1 cellular context compared by ENCODE assay signal in the genomic region with DNA sequence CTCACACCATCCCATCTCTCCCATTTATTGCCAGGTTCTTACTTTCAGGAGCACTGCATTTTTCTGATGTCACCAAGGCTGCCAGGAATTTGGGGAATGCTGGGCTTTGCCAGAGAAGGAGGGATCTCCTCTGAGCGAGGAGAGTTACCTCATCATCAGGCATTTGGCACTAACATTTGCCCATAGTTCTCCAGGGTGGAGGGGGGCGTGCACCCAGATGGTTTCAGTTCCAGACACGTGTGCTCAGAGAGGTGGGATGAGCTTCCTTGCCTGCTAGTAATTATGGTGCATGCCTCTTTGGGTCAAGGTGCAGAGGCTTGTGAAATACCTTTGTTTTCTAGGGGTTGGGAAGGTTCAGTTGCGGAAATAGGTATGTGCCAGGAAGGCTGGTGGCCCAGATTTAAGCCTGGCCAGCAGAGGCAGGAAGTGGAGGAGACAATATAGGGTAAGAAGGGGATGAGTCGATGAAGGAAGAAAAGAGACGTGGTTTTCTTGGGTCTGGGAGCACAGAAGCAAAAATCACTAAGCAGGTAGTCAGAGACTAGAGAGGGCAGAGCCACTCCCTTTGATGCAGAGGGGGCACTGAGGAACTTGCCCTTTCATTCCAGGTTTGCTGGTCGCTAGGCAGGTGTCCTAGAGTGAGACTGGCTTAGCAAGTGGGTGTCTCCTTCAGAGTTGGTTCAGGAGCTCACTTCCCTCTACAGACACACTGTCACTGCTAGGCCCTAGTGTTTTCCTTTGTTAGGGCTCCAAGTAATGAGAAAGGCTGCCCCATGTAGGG.
TF ChIP-seq lines count a peak whose summit lies in the region.

No MANE protein-coding gene starts in this region.

TF ChIP-seq in HEK293, 187 proteins besides CTCF, POLR2A, EP300 and RAD21 (continued from another document and continues in another):
- TF ChIP-seq, protein P1, sequence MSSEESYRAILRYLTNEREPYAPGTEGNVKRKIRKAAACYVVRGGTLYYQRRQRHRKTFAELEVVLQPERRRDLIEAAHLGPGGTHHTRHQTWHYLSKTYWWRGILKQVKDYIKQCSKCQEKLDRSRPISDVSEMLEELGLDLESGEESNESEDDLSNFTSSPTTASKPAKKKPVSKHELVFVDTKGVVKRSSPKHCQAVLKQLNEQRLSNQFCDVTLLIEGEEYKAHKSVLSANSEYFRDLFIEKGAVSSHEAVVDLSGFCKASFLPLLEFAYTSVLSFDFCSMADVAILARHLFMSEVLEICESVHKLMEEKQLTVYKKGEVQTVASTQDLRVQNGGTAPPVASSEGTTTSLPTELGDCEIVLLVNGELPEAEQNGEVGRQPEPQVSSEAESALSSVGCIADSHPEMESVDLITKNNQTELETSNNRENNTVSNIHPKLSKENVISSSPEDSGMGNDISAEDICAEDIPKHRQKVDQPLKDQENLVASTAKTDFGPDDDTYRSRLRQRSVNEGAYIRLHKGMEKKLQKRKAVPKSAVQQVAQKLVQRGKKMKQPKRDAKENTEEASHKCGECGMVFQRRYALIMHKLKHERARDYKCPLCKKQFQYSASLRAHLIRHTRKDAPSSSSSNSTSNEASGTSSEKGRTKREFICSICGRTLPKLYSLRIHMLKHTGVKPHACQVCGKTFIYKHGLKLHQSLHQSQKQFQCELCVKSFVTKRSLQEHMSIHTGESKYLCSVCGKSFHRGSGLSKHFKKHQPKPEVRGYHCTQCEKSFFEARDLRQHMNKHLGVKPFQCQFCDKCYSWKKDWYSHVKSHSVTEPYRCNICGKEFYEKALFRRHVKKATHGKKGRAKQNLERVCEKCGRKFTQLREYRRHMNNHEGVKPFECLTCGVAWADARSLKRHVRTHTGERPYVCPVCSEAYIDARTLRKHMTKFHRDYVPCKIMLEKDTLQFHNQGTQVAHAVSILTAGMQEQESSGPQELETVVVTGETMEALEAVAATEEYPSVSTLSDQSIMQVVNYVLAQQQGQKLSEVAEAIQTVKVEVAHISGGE (tag by site-specific recombination; conservative IDR thresholded peaks at IDR 0.05; ENCODE audit: low read depth), result no peak
- TF ChIP-seq ZNF501 (tag by site-specific recombination; IDR thresholded peaks at IDR 0.05) (0 out of 2 replicates have a peak, but pooled peaks have one; percentile 52), WT1 (tag by site-specific recombination; IDR thresholded peaks at IDR 0.05) (peak; percentile 26; the same call in 1 of the 2 replicates), ZSCAN23 (tag by site-specific recombination; IDR thresholded peaks at IDR 0.05) (no peak), ZNF677 (tag by site-specific recombination; IDR thresholded peaks at IDR 0.05) (no peak), ZNF292 (tag by site-specific recombination; IDR thresholded peaks at IDR 0.05; ENCODE audit: borderline replicate concordance, low read depth) (no peak), GLIS1 (tag by site-specific recombination; IDR thresholded peaks at IDR 0.05) (peak; percentile 79), ZNF350 (tag by site-specific recombination; IDR thresholded peaks at IDR 0.05) (no peak), ZNF324 (tag by site-specific recombination; IDR thresholded peaks at IDR 0.05) (no peak), ZNF76 (tag by site-specific recombination; IDR thresholded peaks at IDR 0.05; ENCODE audit: borderline replicate concordance, low read depth) (peak; percentile 45; the same call in 1 of the 2 replicates), ZNF19 (tag by site-specific recombination; IDR thresholded peaks at IDR 0.05; ENCODE audit: low read depth) (no peak), ZNF266 (tag by site-specific recombination; IDR thresholded peaks at IDR 0.05; ENCODE audit: low read depth) (no peak), ZFP41 (tag by site-specific recombination; IDR thresholded peaks at IDR 0.05; ENCODE audit: borderline replicate concordance) (no peak), HOXA7 (CRISPR knock-in tag; IDR thresholded peaks at IDR 0.05; ENCODE audit: borderline replicate concordance) (no peak), ZNF2 (tag by site-specific recombination; IDR thresholded peaks at IDR 0.05) (0 out of 2 replicates have a peak, but pooled peaks have one; percentile 35), ZFP69B (tag by site-specific recombination; IDR thresholded peaks at IDR 0.05) (no peak), ZNF433 (tag by site-specific recombination; IDR thresholded peaks at IDR 0.05; ENCODE audit: low read depth) (no peak), SP3 (tag by site-specific recombination; IDR thresholded peaks at IDR 0.05) (peak; percentile 69), ZNF23 (tag by site-specific recombination; IDR thresholded peaks at IDR 0.05; ENCODE audit: borderline replicate concordance) (no peak), ZNF223 (tag by site-specific recombination; IDR thresholded peaks at IDR 0.05) (no peak), PRDM1 (tag by site-specific recombination; IDR thresholded peaks at IDR 0.05) (peak; percentile 91), ZBTB21 (tag by site-specific recombination; IDR thresholded peaks at IDR 0.05) (peak; percentile 75; the same call in 1 of the 2 replicates), ZNF146 (tag by site-specific recombination; IDR thresholded peaks at IDR 0.05) (no peak), ZNF112 (tag by site-specific recombination; IDR thresholded peaks at IDR 0.05) (no peak), KLF7 (tag by site-specific recombination; IDR thresholded peaks at IDR 0.05; ENCODE audit: borderline replicate concordance) (no peak), ZNF585B (tag by site-specific recombination; IDR thresholded peaks at IDR 0.05) (no peak), ZNF132 (tag by site-specific recombination; IDR thresholded peaks at IDR 0.05; ENCODE audit: borderline replicate concordance) (no peak), ZNF670 (tag by site-specific recombination; IDR thresholded peaks at IDR 0.05; ENCODE audit: low read depth) (no peak), ZNF140 (tag by site-specific recombination; IDR thresholded peaks at IDR 0.05) (no peak), ZNF214 (tag by site-specific recombination; IDR thresholded peaks at IDR 0.05; ENCODE audit: borderline replicate concordance) (no peak), ZNF626 (tag by site-specific recombination; IDR thresholded peaks at IDR 0.05) (no peak), REPIN1 (tag by site-specific recombination; IDR thresholded peaks at IDR 0.05; ENCODE audit: low read depth) (no peak), ZNF707 (tag by site-specific recombination; IDR thresholded peaks at IDR 0.05) (no peak), ZBTB7A (tag by site-specific recombination; IDR thresholded peaks at IDR 0.05; ENCODE audit: low read depth) (no peak), ZBTB17 (tag by site-specific recombination; IDR thresholded peaks at IDR 0.05) (peak; percentile 66), ZNF239 (tag by site-specific recombination; IDR thresholded peaks at IDR 0.05) (no peak), SCRT2 (tag by site-specific recombination; IDR thresholded peaks at IDR 0.05) (no peak), MZF1 (tag by site-specific recombination; IDR thresholded peaks at IDR 0.05; ENCODE audit: borderline replicate concordance) (no peak; the same call in 1 of the 2 replicates), ZNF133 (tag by site-specific recombination; IDR thresholded peaks at IDR 0.05) (no peak), ZNF544 (tag by site-specific recombination; IDR thresholded peaks at IDR 0.05) (no peak), ZNF843 (tag by site-specific recombination; IDR thresholded peaks at IDR 0.05) (no peak), ZNF548 (tag by site-specific recombination; IDR thresholded peaks at IDR 0.05) (no peak), ZNF600 (tag by site-specific recombination; IDR thresholded peaks at IDR 0.05) (no peak), ZNF391 (tag by site-specific recombination; IDR thresholded peaks at IDR 0.05; ENCODE audit: borderline replicate concordance, low read depth) (peak; percentile 47; the same call in 1 of the 2 replicates), ZBTB1 (tag by site-specific recombination; IDR thresholded peaks at IDR 0.05) (no peak), ZNF830 (tag by site-specific recombination; IDR thresholded peaks at IDR 0.05; ENCODE audit: low read depth) (no peak), ZNF302 (tag by site-specific recombination; IDR thresholded peaks at IDR 0.05; ENCODE audit: low read depth) (no peak)
- TF ChIP-seq, protein P2, sequence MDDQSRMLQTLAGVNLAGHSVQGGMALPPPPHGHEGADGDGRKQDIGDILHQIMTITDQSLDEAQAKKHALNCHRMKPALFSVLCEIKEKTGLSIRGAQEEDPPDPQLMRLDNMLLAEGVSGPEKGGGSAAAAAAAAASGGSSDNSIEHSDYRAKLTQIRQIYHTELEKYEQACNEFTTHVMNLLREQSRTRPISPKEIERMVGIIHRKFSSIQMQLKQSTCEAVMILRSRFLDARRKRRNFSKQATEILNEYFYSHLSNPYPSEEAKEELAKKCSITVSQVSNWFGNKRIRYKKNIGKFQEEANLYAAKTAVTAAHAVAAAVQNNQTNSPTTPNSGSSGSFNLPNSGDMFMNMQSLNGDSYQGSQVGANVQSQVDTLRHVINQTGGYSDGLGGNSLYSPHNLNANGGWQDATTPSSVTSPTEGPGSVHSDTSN (CRISPR knock-in tag; IDR thresholded peaks at IDR 0.05), result no peak
- TF ChIP-seq, protein P3, sequence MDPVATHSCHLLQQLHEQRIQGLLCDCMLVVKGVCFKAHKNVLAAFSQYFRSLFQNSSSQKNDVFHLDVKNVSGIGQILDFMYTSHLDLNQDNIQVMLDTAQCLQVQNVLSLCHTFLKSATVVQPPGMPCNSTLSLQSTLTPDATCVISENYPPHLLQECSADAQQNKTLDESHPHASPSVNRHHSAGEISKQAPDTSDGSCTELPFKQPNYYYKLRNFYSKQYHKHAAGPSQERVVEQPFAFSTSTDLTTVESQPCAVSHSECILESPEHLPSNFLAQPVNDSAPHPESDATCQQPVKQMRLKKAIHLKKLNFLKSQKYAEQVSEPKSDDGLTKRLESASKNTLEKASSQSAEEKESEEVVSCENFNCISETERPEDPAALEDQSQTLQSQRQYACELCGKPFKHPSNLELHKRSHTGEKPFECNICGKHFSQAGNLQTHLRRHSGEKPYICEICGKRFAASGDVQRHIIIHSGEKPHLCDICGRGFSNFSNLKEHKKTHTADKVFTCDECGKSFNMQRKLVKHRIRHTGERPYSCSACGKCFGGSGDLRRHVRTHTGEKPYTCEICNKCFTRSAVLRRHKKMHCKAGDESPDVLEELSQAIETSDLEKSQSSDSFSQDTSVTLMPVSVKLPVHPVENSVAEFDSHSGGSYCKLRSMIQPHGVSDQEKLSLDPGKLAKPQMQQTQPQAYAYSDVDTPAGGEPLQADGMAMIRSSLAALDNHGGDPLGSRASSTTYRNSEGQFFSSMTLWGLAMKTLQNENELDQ (tag by site-specific recombination; IDR thresholded peaks at IDR 0.05; ENCODE audit: low read depth), result no peak
- TF ChIP-seq, protein P4, sequence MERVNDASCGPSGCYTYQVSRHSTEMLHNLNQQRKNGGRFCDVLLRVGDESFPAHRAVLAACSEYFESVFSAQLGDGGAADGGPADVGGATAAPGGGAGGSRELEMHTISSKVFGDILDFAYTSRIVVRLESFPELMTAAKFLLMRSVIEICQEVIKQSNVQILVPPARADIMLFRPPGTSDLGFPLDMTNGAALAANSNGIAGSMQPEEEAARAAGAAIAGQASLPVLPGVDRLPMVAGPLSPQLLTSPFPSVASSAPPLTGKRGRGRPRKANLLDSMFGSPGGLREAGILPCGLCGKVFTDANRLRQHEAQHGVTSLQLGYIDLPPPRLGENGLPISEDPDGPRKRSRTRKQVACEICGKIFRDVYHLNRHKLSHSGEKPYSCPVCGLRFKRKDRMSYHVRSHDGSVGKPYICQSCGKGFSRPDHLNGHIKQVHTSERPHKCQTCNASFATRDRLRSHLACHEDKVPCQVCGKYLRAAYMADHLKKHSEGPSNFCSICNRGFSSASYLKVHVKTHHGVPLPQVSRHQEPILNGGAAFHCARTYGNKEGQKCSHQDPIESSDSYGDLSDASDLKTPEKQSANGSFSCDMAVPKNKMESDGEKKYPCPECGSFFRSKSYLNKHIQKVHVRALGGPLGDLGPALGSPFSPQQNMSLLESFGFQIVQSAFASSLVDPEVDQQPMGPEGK (tag by site-specific recombination; IDR thresholded peaks at IDR 0.05), result peak; percentile 61
- TF ChIP-seq, protein P5, sequence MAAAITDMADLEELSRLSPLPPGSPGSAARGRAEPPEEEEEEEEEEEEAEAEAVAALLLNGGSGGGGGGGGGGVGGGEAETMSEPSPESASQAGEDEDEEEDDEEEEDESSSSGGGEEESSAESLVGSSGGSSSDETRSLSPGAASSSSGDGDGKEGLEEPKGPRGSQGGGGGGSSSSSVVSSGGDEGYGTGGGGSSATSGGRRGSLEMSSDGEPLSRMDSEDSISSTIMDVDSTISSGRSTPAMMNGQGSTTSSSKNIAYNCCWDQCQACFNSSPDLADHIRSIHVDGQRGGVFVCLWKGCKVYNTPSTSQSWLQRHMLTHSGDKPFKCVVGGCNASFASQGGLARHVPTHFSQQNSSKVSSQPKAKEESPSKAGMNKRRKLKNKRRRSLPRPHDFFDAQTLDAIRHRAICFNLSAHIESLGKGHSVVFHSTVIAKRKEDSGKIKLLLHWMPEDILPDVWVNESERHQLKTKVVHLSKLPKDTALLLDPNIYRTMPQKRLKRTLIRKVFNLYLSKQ (tag by site-specific recombination; IDR thresholded peaks at IDR 0.05; ENCODE audit: borderline replicate concordance), result no peak
- TF ChIP-seq, protein P6, sequence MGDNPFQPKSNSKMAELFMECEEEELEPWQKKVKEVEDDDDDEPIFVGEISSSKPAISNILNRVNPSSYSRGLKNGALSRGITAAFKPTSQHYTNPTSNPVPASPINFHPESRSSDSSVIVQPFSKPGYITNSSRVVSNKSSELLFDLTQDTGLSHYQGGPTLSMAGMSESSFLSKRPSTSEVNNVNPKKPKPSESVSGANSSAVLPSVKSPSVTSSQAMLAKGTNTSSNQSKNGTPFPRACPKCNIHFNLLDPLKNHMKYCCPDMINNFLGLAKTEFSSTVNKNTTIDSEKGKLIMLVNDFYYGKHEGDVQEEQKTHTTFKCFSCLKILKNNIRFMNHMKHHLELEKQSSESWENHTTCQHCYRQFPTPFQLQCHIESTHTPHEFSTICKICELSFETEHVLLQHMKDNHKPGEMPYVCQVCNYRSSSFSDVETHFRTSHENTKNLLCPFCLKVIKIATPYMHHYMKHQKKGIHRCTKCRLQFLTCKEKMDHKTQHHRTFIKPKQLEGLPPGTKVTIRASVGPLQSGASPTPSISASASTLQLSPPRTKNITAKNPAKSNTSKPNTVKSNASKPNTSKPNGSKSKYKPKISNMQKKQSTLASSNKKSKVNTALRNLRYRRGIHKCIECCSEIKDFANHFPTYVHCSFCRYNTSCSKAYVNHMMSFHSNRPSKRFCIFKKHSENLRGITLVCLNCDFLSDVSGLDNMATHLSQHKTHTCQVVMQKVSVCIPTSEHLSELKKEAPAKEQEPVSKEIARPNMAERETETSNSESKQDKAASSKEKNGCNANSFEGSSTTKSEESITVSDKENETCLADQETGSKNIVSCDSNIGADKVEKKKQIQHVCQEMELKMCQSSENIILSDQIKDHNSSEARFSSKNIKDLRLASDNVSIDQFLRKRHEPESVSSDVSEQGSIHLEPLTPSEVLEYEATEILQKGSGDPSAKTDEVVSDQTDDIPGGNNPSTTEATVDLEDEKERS (tag by site-specific recombination; IDR thresholded peaks at IDR 0.05), result no peak
- TF ChIP-seq, protein P7, sequence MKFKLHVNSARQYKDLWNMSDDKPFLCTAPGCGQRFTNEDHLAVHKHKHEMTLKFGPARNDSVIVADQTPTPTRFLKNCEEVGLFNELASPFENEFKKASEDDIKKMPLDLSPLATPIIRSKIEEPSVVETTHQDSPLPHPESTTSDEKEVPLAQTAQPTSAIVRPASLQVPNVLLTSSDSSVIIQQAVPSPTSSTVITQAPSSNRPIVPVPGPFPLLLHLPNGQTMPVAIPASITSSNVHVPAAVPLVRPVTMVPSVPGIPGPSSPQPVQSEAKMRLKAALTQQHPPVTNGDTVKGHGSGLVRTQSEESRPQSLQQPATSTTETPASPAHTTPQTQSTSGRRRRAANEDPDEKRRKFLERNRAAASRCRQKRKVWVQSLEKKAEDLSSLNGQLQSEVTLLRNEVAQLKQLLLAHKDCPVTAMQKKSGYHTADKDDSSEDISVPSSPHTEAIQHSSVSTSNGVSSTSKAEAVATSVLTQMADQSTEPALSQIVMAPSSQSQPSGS (tag by site-specific recombination; IDR thresholded peaks at IDR 0.05; ENCODE audit: low read depth), result peak; percentile 64
